In the genomic region with DNA sequence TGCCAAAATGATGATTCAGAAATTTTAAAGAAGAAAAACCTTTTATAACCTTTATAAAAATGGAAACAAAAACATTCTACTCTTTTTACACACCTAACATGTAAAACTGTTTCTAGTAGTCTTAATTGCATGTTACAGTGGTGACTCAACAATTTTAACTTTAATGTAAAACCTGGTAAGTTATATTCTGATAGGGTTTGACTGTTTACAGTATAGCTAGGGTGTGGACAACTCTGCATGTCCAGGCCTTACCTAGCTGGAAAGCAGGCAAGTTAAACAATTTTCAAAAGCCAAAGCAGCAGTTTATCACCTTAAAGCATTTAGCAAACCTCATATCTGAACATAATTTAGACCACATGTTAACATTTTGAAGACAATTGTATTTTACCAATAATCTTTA, we compare ENCODE assay signal across 29 cellular contexts.
"Had no signal": no experiment of that assay in that cellular context is flagged by ENCODE, and none has a peak within 500 bp of the region (broad histone marks: within the 10 kb centered on the region; RNA-seq: fewer than 3 reads in every experiment).

No MANE protein-coding gene starts in this region.

- H3K27me3 ChIP-seq: neural progenitor cell, ovary, right lobe of liver, sigmoid colon, suprapubic skin, testis, tibial artery, transverse colon, upper lobe of right lung, uterus had no signal

- H3K4me1 ChIP-seq: parathyroid adenoma, psoas muscle, right lobe of liver, sigmoid colon, suprapubic skin, testis, tibial artery, upper lobe of right lung, uterus had no signal

- ATAC-seq: natural killer cell; psoas muscle; right cardiac atrium; right lobe of liver; stimulated activated effector memory CD8-positive, alpha-beta T cell treated with anti-CD3 and anti-CD28 coated beads, Interleukin-12 subunit alpha, Interleukin-12 subunit beta, amount 100 ng/mL, for 72 hours; stimulated activated naive B cell treated with anti-CD40 and anti-IgM and Interleukin-4, amounts not matched to agents 10 μg/mL and 1 μg/mL and 100 μg/mL, for 72 hours; stimulated activated naive CD8-positive, alpha-beta T cell treated with anti-CD3 and anti-CD28 coated beads, Interleukin-15, amount 100 ng/mL, for 72 hours; stimulated activated naive CD8-positive, alpha-beta T cell treated with anti-CD3 and anti-CD28 coated beads, Interleukin-15, Interleukin-2, amounts not matched to agents 100 U/mL and 50 U/mL, for 24 hours; upper lobe of right lung had no signal

- H3K27ac Mint-ChIP-seq: natural killer cell; nephron; neural progenitor cell; progenitor cell of endocrine pancreas; stimulated activated effector memory CD8-positive, alpha-beta T cell treated with anti-CD3 and anti-CD28 coated beads, Interleukin-12 subunit alpha, Interleukin-12 subunit beta, amount 100 ng/mL, for 72 hours; stimulated activated naive B cell treated with anti-CD40 and anti-IgM and Interleukin-4, amounts not matched to agents 10 μg/mL and 1 μg/mL and 100 μg/mL, for 72 hours; stimulated activated naive CD8-positive, alpha-beta T cell treated with anti-CD3 and anti-CD28 coated beads, Interleukin-15, amount 100 ng/mL, for 72 hours; type B pancreatic cell had no signal

- H3K4me3 Mint-ChIP-seq: natural killer cell; nephron; neural progenitor cell; stimulated activated effector memory CD8-positive, alpha-beta T cell treated with anti-CD3 and anti-CD28 coated beads, Interleukin-12 subunit alpha, Interleukin-12 subunit beta, amount 100 ng/mL, for 72 hours; stimulated activated naive B cell treated with anti-CD40 and anti-IgM and Interleukin-4, amounts not matched to agents 10 μg/mL and 1 μg/mL and 100 μg/mL, for 72 hours; stimulated activated naive CD8-positive, alpha-beta T cell treated with anti-CD3 and anti-CD28 coated beads, Interleukin-15, amount 100 ng/mL, for 72 hours; type B pancreatic cell had no signal

- H3K36me3 ChIP-seq: neural progenitor cell, ovary, right lobe of liver, sigmoid colon, suprapubic skin, tibial artery, transverse colon, upper lobe of right lung, uterus had no signal

- H3K27ac ChIP-seq: neural progenitor cell, ovary, parathyroid adenoma, psoas muscle, right lobe of liver, sigmoid colon, suprapubic skin, testis, tibial artery, transverse colon, upper lobe of right lung, uterus had no signal

- H3K9me3 Mint-ChIP-seq: nephron; stimulated activated effector memory CD8-positive, alpha-beta T cell treated with anti-CD3 and anti-CD28 coated beads, Interleukin-12 subunit alpha, Interleukin-12 subunit beta, amount 100 ng/mL, for 72 hours; stimulated activated naive B cell treated with anti-CD40 and anti-IgM and Interleukin-4, amounts not matched to agents 10 μg/mL and 1 μg/mL and 100 μg/mL, for 72 hours; type B pancreatic cell had no signal

- H3K9me3 ChIP-seq: ovary, psoas muscle, right lobe of liver, sigmoid colon, suprapubic skin, testis, tibial artery, transverse colon, upper lobe of right lung, uterus had no signal

- H3K27me3 Mint-ChIP-seq: progenitor cell of endocrine pancreas; stimulated activated naive B cell treated with anti-CD40 and anti-IgM and Interleukin-4, amounts not matched to agents 10 μg/mL and 1 μg/mL and 100 μg/mL, for 72 hours; stimulated activated naive CD8-positive, alpha-beta T cell treated with anti-CD3 and anti-CD28 coated beads, Interleukin-15, amount 100 ng/mL, for 72 hours; type B pancreatic cell had no signal

- H3K36me3 Mint-ChIP-seq: natural killer cell; neural progenitor cell; stimulated activated effector memory CD8-positive, alpha-beta T cell treated with anti-CD3 and anti-CD28 coated beads, Interleukin-12 subunit alpha, Interleukin-12 subunit beta, amount 100 ng/mL, for 72 hours; stimulated activated naive B cell treated with anti-CD40 and anti-IgM and Interleukin-4, amounts not matched to agents 10 μg/mL and 1 μg/mL and 100 μg/mL, for 72 hours; type B pancreatic cell had no signal

- DNase-seq: natural killer cell; occipital lobe; ovary; posterior cingulate gyrus; psoas muscle; right cardiac atrium; right lobe of liver; sigmoid colon; small intestine; stimulated activated CD4-positive, alpha-beta T cell treated with anti-CD3 and anti-CD28 coated beads, Interleukin-15, amount 100 ng/mL, for 24 hours; stimulated activated CD4-positive, alpha-beta T cell treated with anti-CD3 and anti-CD28 coated beads, Interleukin-2, amount 100 ng/mL, for 24 hours; stimulated activated CD4-positive, alpha-beta T cell treated with anti-CD3 and anti-CD28 coated beads, Interleukin-2, amount 100 ng/mL, for 48 hours; stimulated activated CD4-positive, alpha-beta T cell treated with anti-CD3 and anti-CD28 coated beads, Interleukin-4, amount 100 ng/mL, for 24 hours; stimulated activated naive B cell treated with anti-CD40 and anti-IgM and Interleukin-4, amounts not matched to agents 10 μg/mL and 1 μg/mL and 100 μg/mL, for 72 hours; stimulated activated naive CD8-positive, alpha-beta T cell treated with anti-CD3 and anti-CD28 coated beads, Interleukin-15, amount 100 ng/mL, for 72 hours; stimulated activated naive CD8-positive, alpha-beta T cell treated with anti-CD3 and anti-CD28 coated beads, Interleukin-15, Interleukin-2, amounts not matched to agents 100 U/mL and 50 U/mL, for 24 hours; substantia nigra; testis; tibial artery; transverse colon; upper lobe of right lung; uterus had no signal

- H3K9ac ChIP-seq: neural progenitor cell, parathyroid adenoma had no signal

- H3K4me3 ChIP-seq: neural progenitor cell, ovary, psoas muscle, right lobe of liver, sigmoid colon, suprapubic skin, testis, tibial artery, transverse colon, upper lobe of right lung, uterus had no signal

- H3K4me1 Mint-ChIP-seq: natural killer cell; stimulated activated effector memory CD8-positive, alpha-beta T cell treated with anti-CD3 and anti-CD28 coated beads, Interleukin-12 subunit alpha, Interleukin-12 subunit beta, amount 100 ng/mL, for 72 hours; stimulated activated naive B cell treated with anti-CD40 and anti-IgM and Interleukin-4, amounts not matched to agents 10 μg/mL and 1 μg/mL and 100 μg/mL, for 72 hours; stimulated activated naive CD8-positive, alpha-beta T cell treated with anti-CD3 and anti-CD28 coated beads, Interleukin-15, amount 100 ng/mL, for 72 hours had no signal

- FAIRE-seq: small intestine had no signal
